Comparison of ENCODE assay signal across 8 cellular contexts in the genomic region with DNA sequence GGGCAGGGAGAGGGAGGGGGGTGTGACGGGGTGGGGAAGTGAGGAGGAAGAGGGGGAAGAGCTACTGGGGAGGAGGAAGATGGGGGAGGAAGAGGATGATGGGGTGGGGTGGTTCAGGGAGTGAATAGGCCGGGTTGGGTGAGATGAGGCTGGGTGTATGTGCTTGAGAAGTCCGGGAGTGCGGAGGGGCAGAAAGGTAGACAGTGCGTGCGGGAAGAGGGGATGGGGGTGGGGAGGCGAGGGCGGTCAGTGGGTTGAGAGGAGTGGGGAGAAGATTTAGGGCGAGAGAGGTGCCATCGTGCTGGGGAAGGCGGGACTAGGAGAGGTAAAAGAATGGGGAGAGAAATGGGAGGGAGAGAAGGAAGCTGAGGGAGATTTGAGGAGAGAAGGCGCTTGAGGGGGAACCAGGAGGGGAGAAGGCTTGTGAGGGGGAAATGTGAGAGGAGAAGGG. TPM values are rescaled to one million over a fixed set of nuclear protein-coding genes. Genes with fewer than 3 reads are reported as not detected.
A peak's percentile ranks its signal among the peaks of the same experiment; 100 is the strongest.
DNase-seq lines count a peak whose midpoint lies in the region; ATAC-seq and TF ChIP-seq lines count a peak whose summit lies in the region.

No MANE protein-coding gene starts in this region.

- peak overlapping the region; percentile 31 for H3K27ac Mint-ChIP-seq in activated CD4-positive, alpha-beta T cell treated with anti-CD3 and anti-CD28 coated beads, Interleukin-2, amount 10 ng/mL, durations not matched to agents 24 days and 14 days
- peak overlapping the region; percentile 61 for H3K27ac Mint-ChIP-seq in endothelial cell (ENCODE audit: unreplicated experiment)

- H3K36me3 ChIP-seq in mucosa of descending colon (ENCODE audit: low read depth) (no peaks in the 10 kb centered on the region), upper lobe of left lung (no peaks in the 10 kb centered on the region)

- TF ChIP-seq EP300 in upper lobe of left lung (IDR thresholded peaks at IDR 0.05) = no peak

- H3K4me1 Mint-ChIP-seq in activated CD4-positive, alpha-beta T cell treated with anti-CD3 and anti-CD28 coated beads, Interleukin-2, amount 10 ng/mL, durations not matched to agents 24 days and 14 days = peaks cover 22% of the 10 kb centered on the region
- peaks cover 24% of the 10 kb centered on the region for H3K4me1 Mint-ChIP-seq in endothelial cell (ENCODE audit: unreplicated experiment)

- H3K4me3 ChIP-seq in mucosa of descending colon (no peak overlapping the region), upper lobe of left lung (peak overlapping the region in 3 of 4 donors; percentile 22 to 44 (median 41))

- peak overlapping the region; percentile 65 to 91 (median 82) for H3K27ac ChIP-seq in upper lobe of left lung

- no peaks in the 10 kb centered on the region for H3K9me3 ChIP-seq in mucosa of descending colon
- H3K9me3 ChIP-seq in upper lobe of left lung = no peaks in the 10 kb centered on the region

- no peak for TF ChIP-seq POLR2A in upper lobe of left lung (IDR thresholded peaks at IDR 0.05)

- 31% methylated on average over 12 of the region's 12 CpGs for WGBS in upper lobe of left lung, 2 donors

- no peak for DNase-seq in activated CD4-positive, alpha-beta T cell treated with anti-CD3 and anti-CD28 coated beads, Interleukin-2, amount 10 ng/mL, durations not matched to agents 24 days and 14 days
- DNase-seq in activated CD4-positive, alpha-beta T cell treated with anti-CD3 and anti-CD28 coated beads, Interleukin-2, amount 50 U/mL, for 48 hours = no peak
- DNase-seq in endothelial cell (ENCODE audit: low spot score) (no peak), mucosa of descending colon (no peak), upper lobe of left lung (no peak), AML-193 (lab: John Stamatoyannopoulos, UW) (no peak)
- DNase-seq in central memory CD4-positive, alpha-beta T cell = no peak

- no peaks in the 10 kb centered on the region for H3K36me3 Mint-ChIP-seq in activated CD4-positive, alpha-beta T cell treated with anti-CD3 and anti-CD28 coated beads, Interleukin-2, amount 10 ng/mL, durations not matched to agents 24 days and 14 days (ENCODE audit: low read depth)
- H3K36me3 Mint-ChIP-seq in endothelial cell (ENCODE audit: low read depth, unreplicated experiment) = no peaks in the 10 kb centered on the region

- TF ChIP-seq CTCF in endothelial cell (IDR thresholded peaks at IDR 0.05; ENCODE audit: unreplicated experiment) (no peak), mucosa of descending colon (IDR thresholded peaks at IDR 0.05) (no peak), upper lobe of left lung (IDR thresholded peaks at IDR 0.05) (no peak)

- peaks cover 42% of the 10 kb centered on the region for H3K27me3 Mint-ChIP-seq in activated CD4-positive, alpha-beta T cell treated with anti-CD3 and anti-CD28 coated beads, Interleukin-2, amount 10 ng/mL, durations not matched to agents 24 days and 14 days
- peaks cover 7% of the 10 kb centered on the region for H3K27me3 Mint-ChIP-seq in endothelial cell (ENCODE audit: unreplicated experiment)

- H3K27me3 ChIP-seq in upper lobe of left lung = no peaks in the 10 kb centered on the region

- intact Hi-C loops in activated CD4-positive, alpha-beta T cell treated with anti-CD3 and anti-CD28 coated beads, Interleukin-2, amount 10 ng/mL, durations not matched to agents 24 days and 14 days (cut with micrococcal nuclease) = loop anchor here (5.0 kb wide), 2 partner anchors 113 to 413 kb away; partner anchors contain the start of gene HLA-DQB1
- intact Hi-C loops in mucosa of descending colon (cut with DNase I, micrococcal nuclease) = no loop called here

- ATAC-seq in mucosa of descending colon = peak; percentile 21
- ATAC-seq in upper lobe of left lung (ENCODE audit: low FRiP score in 2 of 2) = peak; percentile 19 to 52
- no peak for ATAC-seq in HG02981 (IDR thresholded peaks at IDR 0.05; ENCODE audit: unreplicated experiment)

- peaks cover 9% of the 10 kb centered on the region for H3K9me3 Mint-ChIP-seq in activated CD4-positive, alpha-beta T cell treated with anti-CD3 and anti-CD28 coated beads, Interleukin-2, amount 10 ng/mL, durations not matched to agents 24 days and 14 days
- no peaks in the 10 kb centered on the region for H3K9me3 Mint-ChIP-seq in endothelial cell (ENCODE audit: unreplicated experiment)

- peaks cover 6% of the 10 kb centered on the region for H3K4me1 ChIP-seq in mucosa of descending colon (ENCODE audit: low read depth)
- peaks cover 5 to 18% (median 13%) of the 10 kb centered on the region in 4 donors for H3K4me1 ChIP-seq in upper lobe of left lung

- peak overlapping the region; percentile 58 for H3K4me3 Mint-ChIP-seq in activated CD4-positive, alpha-beta T cell treated with anti-CD3 and anti-CD28 coated beads, Interleukin-2, amount 10 ng/mL, durations not matched to agents 24 days and 14 days
- no peak overlapping the region for H3K4me3 Mint-ChIP-seq in endothelial cell (ENCODE audit: unreplicated experiment)

RNA-seq across cellular contexts. Expression of gene NOTCH4, which starts 30.9 kb away (rescaled TPM):
- 0.28 and 0.37 TPM in 2 replicates for total RNA-seq in activated CD4-positive, alpha-beta T cell treated with anti-CD3 and anti-CD28 coated beads, Interleukin-2, amount 10 ng/mL, durations not matched to agents 24 days and 14 days
- total RNA-seq in endothelial cell (ENCODE audit: unreplicated experiment) = 151 TPM
- total RNA-seq in mucosa of descending colon = 10 to 100 TPM in 1 of 3 donors, 1 to 10 TPM in 2; 1.5 to 10.5 (median 4.0) TPM
- 100 to 1,000 TPM in 2 of 6 donors, 10 to 100 TPM in 4; 27.0 to 139 (median 65.1) TPM for total RNA-seq in upper lobe of left lung
